Comparison of ENCODE assay signal across 8 cellular contexts in the genomic region with DNA sequence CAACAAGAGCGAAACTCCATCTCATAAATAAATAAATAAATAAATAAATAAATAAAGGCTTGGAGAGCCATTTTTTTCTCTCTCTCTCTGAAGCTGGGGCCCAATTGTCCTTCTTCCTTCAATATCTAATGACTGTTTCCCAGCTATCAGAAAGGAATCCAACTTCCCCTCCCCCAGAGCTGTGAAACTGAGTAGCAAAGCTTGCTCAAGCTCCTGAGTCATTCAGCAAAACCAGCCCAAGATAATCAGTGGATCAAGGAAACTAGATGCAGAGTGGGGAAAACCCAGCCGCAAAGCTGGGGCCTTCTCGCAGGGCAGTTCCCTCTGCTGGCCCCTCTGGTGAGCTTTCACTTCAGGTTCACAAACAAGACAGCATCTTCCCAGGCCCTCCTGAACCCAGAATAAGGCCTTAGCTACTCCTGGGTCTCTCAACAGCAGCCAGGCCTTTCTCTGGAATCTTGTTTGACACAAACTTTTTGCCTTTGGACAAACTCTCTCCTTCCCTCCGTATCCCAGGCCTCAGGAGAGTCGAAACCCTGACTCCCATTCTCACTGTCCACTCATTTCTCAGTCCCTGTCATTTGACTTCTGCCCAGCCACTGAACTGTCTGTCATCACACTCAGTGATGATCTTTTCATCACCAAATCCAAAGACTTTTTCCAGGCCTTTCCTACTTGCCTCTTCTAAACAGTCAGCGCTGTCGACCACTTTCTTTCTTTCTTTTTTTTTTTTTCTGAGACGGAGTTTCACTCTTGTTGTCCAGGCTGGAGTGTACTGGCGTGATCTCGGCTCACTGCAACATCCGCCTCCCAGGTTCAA. TPM values are rescaled to one million over a fixed set of nuclear protein-coding genes. Genes with fewer than 3 reads are reported as not detected.
DNase-seq lines count a peak whose midpoint lies in the region; ATAC-seq and TF ChIP-seq lines count a peak whose summit lies in the region.

No MANE protein-coding gene starts in this region.

- H3K4me3 ChIP-seq in GM12865 (ENCODE audit: low read depth, low read length) (peak overlapping the region; percentile 15), OCI-LY3 (ENCODE audit: low read length) (peak overlapping the region; percentile 55), esophagus squamous epithelium (peak overlapping the region in 1 of 4 donors; percentile 31)

- TF ChIP-seq CTCF in GM12865 (IDR thresholded peaks at IDR 0.05; ENCODE audit: insufficient read depth, low read depth, low read length, missing control alignments): peak; percentile 29
- peak; percentile 23; the same call in 1 of the 2 replicates for TF ChIP-seq CTCF in OCI-LY3 (IDR thresholded peaks at IDR 0.05; ENCODE audit: low read depth, low read length)
- TF ChIP-seq CTCF in esophagus squamous epithelium (IDR thresholded peaks at IDR 0.05): peak in 4 of 6 experiments; percentile 36 to 55 (median 46)
- TF ChIP-seq CTCF in neural crest cell (conservative IDR thresholded peaks at IDR 0.05): no peak

- no peak overlapping the region for H2AFZ ChIP-seq in OCI-LY3 (ENCODE audit: low read depth, low read length)

- peak overlapping the region; percentile 73 for H3K4me2 ChIP-seq in OCI-LY3 (ENCODE audit: low read length)

- H3K27me3 Mint-ChIP-seq in neural crest cell (ENCODE audit: low read depth): no peaks in the 10 kb centered on the region

- H3K9ac ChIP-seq in OCI-LY3 (ENCODE audit: low read length): peak overlapping the region; percentile 61

- H3K36me3 ChIP-seq in OCI-LY3 (replicated peaks; ENCODE audit: low read depth, low read length) (no peaks in the 10 kb centered on the region), esophagus squamous epithelium (no peaks in the 10 kb centered on the region)

- no peaks in the 10 kb centered on the region for H3K9me3 Mint-ChIP-seq in neural crest cell

- intact Hi-C loops in esophagus squamous epithelium (cut with DNase I): no loop called here

- H3K9me3 ChIP-seq in OCI-LY3 (ENCODE audit: insufficient read depth, low read length): no peaks in the 10 kb centered on the region
- no peaks in the 10 kb centered on the region for H3K9me3 ChIP-seq in esophagus squamous epithelium

- TF ChIP-seq POLR2A in esophagus squamous epithelium (IDR thresholded peaks at IDR 0.05): peak in 1 of 4 donors; percentile 32

- H3K27ac ChIP-seq in OCI-LY3 (ENCODE audit: low read length) (peak overlapping the region; percentile 83), esophagus squamous epithelium (peak overlapping the region; percentile 87 to 96 (median 93))

- ATAC-seq in HG02642 (IDR thresholded peaks at IDR 0.05; ENCODE audit: poor library complexity, unreplicated experiment): peak; percentile 69

- H3K27me3 ChIP-seq in OCI-LY3 (ENCODE audit: low read depth, low read length) (no peaks in the 10 kb centered on the region), esophagus squamous epithelium (no peaks in the 10 kb centered on the region)

- H4K20me1 ChIP-seq in OCI-LY3 (ENCODE audit: insufficient read depth, low read length): no peaks in the 10 kb centered on the region

- H3K36me3 Mint-ChIP-seq in neural crest cell (ENCODE audit: low read depth): no peaks in the 10 kb centered on the region

- peaks cover 34% of the 10 kb centered on the region for H3K4me1 Mint-ChIP-seq in neural crest cell

- DNase-seq in GM12865 (ENCODE audit: low read depth): peak; percentile 97
- peak; percentile 53 for DNase-seq in activated T-cell treated with anti-CD3 and anti-CD28 coated beads for 4 hours
- DNase-seq in esophagus squamous epithelium (lab: John Stamatoyannopoulos, UW): peak; percentile 57
- DNase-seq in neural crest cell (ENCODE audit: low read depth, low spot score): no peak
- DNase-seq in stromal cell of bone marrow (ENCODE audit: low read depth): peak; percentile 100
- no peak for DNase-seq in foreskin melanocyte

- no peak overlapping the region for H3K4me3 Mint-ChIP-seq in neural crest cell

- peaks cover 61% of the 10 kb centered on the region for H3K4me1 ChIP-seq in OCI-LY3 (ENCODE audit: low read length)
- peaks cover 24 to 65% (median 36%) of the 10 kb centered on the region in 3 donors for H3K4me1 ChIP-seq in esophagus squamous epithelium

- peak overlapping the region; percentile 87 for H3K27ac Mint-ChIP-seq in neural crest cell (ENCODE audit: unreplicated experiment)

- H3K79me2 ChIP-seq in OCI-LY3 (ENCODE audit: low read length): no peaks in the 10 kb centered on the region

- WGBS in esophagus squamous epithelium, 2 donors: 36 to 44% methylated on average over 9 to 11 of the region's 11 CpGs

RNA-seq across cellular contexts. Expression of a gene that starts 18.0 kb away (rescaled TPM):
- total RNA-seq in esophagus squamous epithelium (100 to 1,000 TPM in 3 of 4 donors, 10 to 100 TPM in 1; 71.4 to 122 (median 108) TPM), neural crest cell (189 and 190 TPM in 2 replicates)

RNA-seq across cellular contexts. Expression of a gene that starts 57.5 kb away (rescaled TPM):
- total RNA-seq in esophagus squamous epithelium (10 to 100 TPM; 56.5 to 72.4 (median 70.8) TPM), neural crest cell (292 and 299 TPM in 2 replicates)

Comparison
In these comparisons a context has a peak if more than half of its experiments do, and no peak if none do; other contexts are left out.
1. DNase-seq: peak in GM12865 (single experiment), activated T-cell treated with anti-CD3 and anti-CD28 coated beads for 4 hours (single experiment), esophagus squamous epithelium (single experiment) and stromal cell of bone marrow (single experiment); none in neural crest cell (single experiment) and foreskin melanocyte (single experiment).